Comparison of ENCODE assay signal across 8 cellular contexts in the genomic region with DNA sequence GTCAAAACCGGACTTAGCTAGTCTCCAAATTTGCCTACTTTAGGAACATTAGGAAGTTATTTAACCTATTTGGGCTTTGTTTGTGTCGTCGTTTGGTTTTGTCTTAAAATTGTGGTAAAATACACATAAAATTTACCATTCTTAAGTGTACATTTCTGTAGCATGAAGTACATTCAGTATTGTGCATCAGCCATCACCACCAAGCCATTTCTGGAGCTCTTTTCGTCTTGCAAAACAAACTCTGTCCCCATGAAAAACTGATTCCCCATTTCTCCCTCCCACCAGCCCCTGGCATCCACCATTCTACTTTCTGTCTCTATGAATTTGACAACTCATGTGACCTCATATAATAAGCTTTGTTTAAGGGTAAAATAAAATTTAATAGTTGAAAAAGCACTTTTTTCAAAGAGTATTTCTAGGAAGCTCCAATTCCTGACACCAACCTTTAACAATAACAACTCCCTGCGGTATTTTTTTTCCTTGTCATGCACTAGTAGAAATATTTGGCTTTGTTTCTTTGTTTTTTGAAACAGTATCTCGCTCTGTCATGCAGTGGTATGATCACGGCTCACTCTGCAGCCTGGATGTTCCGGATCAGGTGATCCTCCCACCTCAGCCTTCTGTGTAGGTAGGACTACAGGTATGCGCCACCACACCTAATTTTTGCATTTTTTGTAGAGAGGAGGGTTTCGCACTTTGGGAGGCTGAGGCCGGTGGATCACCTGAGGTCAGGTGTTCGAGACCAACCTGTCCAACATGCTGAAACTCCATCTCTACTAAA. TPM values are rescaled to one million over a fixed set of nuclear protein-coding genes. Genes with fewer than 3 reads are reported as not detected.
A peak's percentile ranks its signal among the peaks of the same experiment; 100 is the strongest.
DNase-seq lines count a peak whose midpoint lies in the region; ATAC-seq, FAIRE-seq and TF ChIP-seq lines count a peak whose summit lies in the region.

No MANE protein-coding gene starts in this region.

- FAIRE-seq in D721Med (lab: Jason Lieb, UNC) = no peak

- POLR2A ChIA-PET in RWPE1 (lab: Yijun Ruan, JAX; ENCODE audit: low non-redundant PET) = interaction anchor here (1.0 to 1.1 kb wide), 2 partner anchors 10 to 22 kb away, joined by 3 to 5 read pairs; no protein-coding TSS in a partner anchor

- H3K27ac ChIP-seq in RWPE1 (peak overlapping the region; percentile 97), trophoblast cell (ENCODE audit: low read depth, low read length) (peak overlapping the region; percentile 99)

- no peak overlapping the region for H3K23ac ChIP-seq in trophoblast cell (ENCODE audit: low read length)

- intact Hi-C loops in Calu3 (cut with micrococcal nuclease; ENCODE audit: unreplicated experiment) = loop anchor here (1.0 kb wide), 1 partner anchor 9 kb away; no protein-coding TSS in a partner anchor

- H2AK5ac ChIP-seq in trophoblast cell (ENCODE audit: low read length) = no peak overlapping the region

- H2AFZ ChIP-seq in trophoblast cell (ENCODE audit: insufficient read depth, low read length, poor library complexity) = no peak overlapping the region

- peak overlapping the region; percentile 62 for H3K4me2 ChIP-seq in trophoblast cell (ENCODE audit: low read length)

- ATAC-seq in esophagus mucosa = peak; percentile 55
- ATAC-seq in HG02970 (IDR thresholded peaks at IDR 0.05; ENCODE audit: low FRiP score, unreplicated experiment) = no peak
- ATAC-seq in HG03175 (IDR thresholded peaks at IDR 0.05; ENCODE audit: unreplicated experiment) = no peak

- peaks cover 5% of the 10 kb centered on the region in 2 experiments for H3K36me3 ChIP-seq in trophoblast cell (ENCODE audit: control insufficient read depth in 1 of 2, insufficient read depth in 2 of 2, low read length in 2 of 2)

- no peak overlapping the region for H3K4me3 ChIP-seq in trophoblast cell (ENCODE audit: low read depth, low read length)

- TF ChIP-seq CTCF in Calu3 (IDR thresholded peaks at IDR 0.05; ENCODE audit: unreplicated experiment) (no peak), RWPE1 (conservative IDR thresholded peaks at IDR 0.05; ENCODE audit: low read depth) (no peak), D721Med (IDR thresholded peaks at IDR 0.05; ENCODE audit: insufficient read depth, missing control alignments) (no peak)

- no peak overlapping the region for H2BK12ac ChIP-seq in trophoblast cell (ENCODE audit: low read length)

- peak overlapping the region; percentile 28 for H2BK120ac ChIP-seq in trophoblast cell (ENCODE audit: insufficient read depth, low read length, poor library complexity)

- H3K4ac ChIP-seq in trophoblast cell (ENCODE audit: low read depth, low read length) = no peak overlapping the region

- peaks cover 94% of the 10 kb centered on the region for H3K36me3 Mint-ChIP-seq in Calu3 (ENCODE audit: insufficient read depth, unreplicated experiment)

- no peak overlapping the region for H3K9ac ChIP-seq in trophoblast cell (ENCODE audit: low read length)

- TSS peak; percentile 15 for BruUV-seq in Calu3 (replicated peaks; lab: Mats Ljungman, UMichigan)

- H3K4me1 ChIP-seq in trophoblast cell (ENCODE audit: control insufficient read depth in 1 of 2, insufficient read depth in 2 of 2, low read length in 2 of 2) = peaks cover 9 to 24% of the 10 kb centered on the region in 2 experiments

- H3K27me3 Mint-ChIP-seq in Calu3 (ENCODE audit: unreplicated experiment) = peaks cover 25% of the 10 kb centered on the region

- H3K79me2 ChIP-seq in trophoblast cell (ENCODE audit: control insufficient read depth, insufficient read depth, low read length, poor library complexity) = peaks cover 14% of the 10 kb centered on the region

- H3K4me3 Mint-ChIP-seq in Calu3 (ENCODE audit: low read depth, unreplicated experiment) = peak overlapping the region; percentile 98

- WGBS in trophoblast cell (ENCODE audit: extremely low coverage, insufficient coverage, insufficient read length) = no CpG with 5 or more reads among the region's 12 CpGs

- H3K9me3 Mint-ChIP-seq in Calu3 (ENCODE audit: low read depth, unreplicated experiment) = no peaks in the 10 kb centered on the region

- peak overlapping the region; percentile 28 for H4K91ac ChIP-seq in trophoblast cell (ENCODE audit: low read depth, low read length)

- CTCF ChIA-PET in Calu3 (lab: Charles Lee) (interaction anchor here (1.8 to 5.9 kb wide), 3 partner anchors 10 to 21 kb away, joined by 8 to 62 read pairs (median 39); no protein-coding TSS in a partner anchor), RWPE1 (lab: Yijun Ruan, JAX) (interaction anchor here (0.5 to 1.0 kb wide), 3 partner anchors 11 to 204 kb away, joined by 3 to 4 read pairs (median 4); no protein-coding TSS in a partner anchor)

- H3K14ac ChIP-seq in trophoblast cell (ENCODE audit: low read length) = no peak overlapping the region

- H3K9me3 ChIP-seq in trophoblast cell (ENCODE audit: insufficient read depth, low read depth, low read length) = no peaks in the 10 kb centered on the region

- H4K8ac ChIP-seq in trophoblast cell (ENCODE audit: low read depth, low read length) = peak overlapping the region; percentile 23

- H3K4me1 Mint-ChIP-seq in Calu3 (ENCODE audit: low read depth, unreplicated experiment) = peaks cover 70% of the 10 kb centered on the region

- peak overlapping the region; percentile 80 for H2BK5ac ChIP-seq in trophoblast cell (ENCODE audit: low read depth, low read length, poor library complexity)

- peaks cover 36% of the 10 kb centered on the region for H3K79me1 ChIP-seq in trophoblast cell (ENCODE audit: low read length)

- H3K27me3 ChIP-seq in trophoblast cell (ENCODE audit: insufficient read depth, low read length) = no peaks in the 10 kb centered on the region

- DNase-seq in Calu3 (peak; percentile 63), RWPE1 (ENCODE audit: low spot score) (no peak), trophoblast cell (peak; percentile 78 to 90), D721Med (ENCODE audit: insufficient read length, low spot score) (no peak), hepatic stellate cell (ENCODE audit: low spot score) (no peak)

- H4K12ac ChIP-seq in trophoblast cell (ENCODE audit: low read depth, low read length) = no peak overlapping the region

- no peak overlapping the region for H3K18ac ChIP-seq in trophoblast cell (ENCODE audit: low read length)

- peak overlapping the region; percentile 100 for H3K27ac Mint-ChIP-seq in Calu3 (ENCODE audit: unreplicated experiment)

RNA-seq across cellular contexts. Expression of a gene that starts 3.6 kb away (rescaled TPM):
- 1,247 and 1,434 TPM in 2 replicates for total RNA-seq in Calu3 (2022)
- 1,223 TPM for total RNA-seq in esophagus mucosa
- 1,300 and 1,363 TPM in 2 replicates for polyA plus RNA-seq in trophoblast cell (2013)

RNA-seq across cellular contexts. Expression of a gene that starts 54.4 kb away (rescaled TPM):
- total RNA-seq in Calu3 (2022) (51.6 and 57.5 TPM in 2 replicates), esophagus mucosa (10.2 TPM)
- 102 and 105 TPM in 2 replicates for polyA plus RNA-seq in trophoblast cell (2013)

Comparison
In these comparisons a context has a peak if more than half of its experiments do, and no peak if none do; other contexts are left out.
1. DNase-seq: peak in Calu3 (single experiment) and trophoblast cell (2 of 2); none in RWPE1 (single experiment), D721Med (single experiment) and hepatic stellate cell (single experiment).